In genomic region chr2:26411419-26411818, GRCh38 we compare ENCODE assay signal across 1 cellular context.
A peak's percentile ranks its signal among the peaks of the same experiment; 100 is the strongest.
TF ChIP-seq lines count a peak whose summit lies in the region.

No MANE protein-coding gene starts in this region.

TF ChIP-seq in K562, 482 proteins besides CTCF, POLR2A, EP300 and RAD21 (continued from another document and continues in another):
- 0 out of 2 replicates have a peak, but pooled peaks have one; percentile 4 for TF ChIP-seq JUND (IDR thresholded peaks at IDR 0.05; ENCODE audit: borderline replicate concordance, low read depth, low read length)
- no peak for TF ChIP-seq JUND (tag; IDR thresholded peaks at IDR 0.05; ENCODE audit: borderline replicate concordance, low read depth, low read length)
- TF ChIP-seq THRAP3 (IDR thresholded peaks at IDR 0.05; ENCODE audit: borderline replicate concordance), result no peak
- TF ChIP-seq KLF13 (tag; IDR thresholded peaks at IDR 0.05; ENCODE audit: borderline replicate concordance, low read depth), result no peak
- no peak for TF ChIP-seq ZNF133 (CRISPR knock-in tag; IDR thresholded peaks at IDR 0.05)
- TF ChIP-seq NBN (IDR thresholded peaks at IDR 0.05; ENCODE audit: low read depth), result peak; percentile 13; the same call in 1 of the 2 replicates
- peak; percentile 3; the same call in 1 of the 2 replicates for TF ChIP-seq NCOR1 (IDR thresholded peaks at IDR 0.05)
- TF ChIP-seq CREM (IDR thresholded peaks at IDR 0.05; ENCODE audit: low read depth), result 0 out of 2 replicates have a peak, but pooled peaks have one; percentile 6
- no peak for TF ChIP-seq RFX5 (IDR thresholded peaks at IDR 0.05; ENCODE audit: low read depth, low read length)
- peak; percentile 56 for TF ChIP-seq ZNF384 (IDR thresholded peaks at IDR 0.05; ENCODE audit: low read depth, low read length)
- peak; percentile 12; the same call in 1 of the 2 replicates for TF ChIP-seq ZNF175 (CRISPR knock-in tag; IDR thresholded peaks at IDR 0.05; ENCODE audit: low read depth)
- no peak for TF ChIP-seq ELF4 (CRISPR knock-in tag; IDR thresholded peaks at IDR 0.05)
- no peak for TF ChIP-seq SRF (CRISPR knock-in tag; IDR thresholded peaks at IDR 0.05)
- no peak for TF ChIP-seq MTF1 (CRISPR knock-in tag; IDR thresholded peaks at IDR 0.05; ENCODE audit: borderline replicate concordance)
- no peak for TF ChIP-seq ZNF232 (CRISPR knock-in tag; IDR thresholded peaks at IDR 0.05)
- no peak for TF ChIP-seq ZNF184 (CRISPR knock-in tag; IDR thresholded peaks at IDR 0.05)
- TF ChIP-seq EHMT2 (IDR thresholded peaks at IDR 0.05), result peak; percentile 30; the same call in 1 of the 2 replicates
- 0 out of 2 replicates have a peak, but pooled peaks have one; percentile 14 for TF ChIP-seq GATAD2A (IDR thresholded peaks at IDR 0.05)
- TF ChIP-seq MAFG (tag; conservative IDR thresholded peaks at IDR 0.05), result peak; percentile 97
- no peak for TF ChIP-seq HMGN3 (IDR thresholded peaks at IDR 0.05; ENCODE audit: borderline replicate concordance, extremely low read depth, insufficient read length, low read depth, low read length)
- TF ChIP-seq SMAD4 (CRISPR knock-in tag; conservative IDR thresholded peaks at IDR 0.05), result peak; percentile 57
- no peak for TF ChIP-seq FOXJ2 (tag; IDR thresholded peaks at IDR 0.05)
- no peak for TF ChIP-seq SNIP1 (IDR thresholded peaks at IDR 0.05; ENCODE audit: low read depth)
- no peak for TF ChIP-seq POLR2AphosphoS5 (IDR thresholded peaks at IDR 0.05; ENCODE audit: control insufficient read depth, insufficient read depth, low read depth, low read length)
- TF ChIP-seq ZFP36 (IDR thresholded peaks at IDR 0.05; ENCODE audit: low read depth, low read length, partially characterized antibody), result no peak
- no peak for TF ChIP-seq MITF (IDR thresholded peaks at IDR 0.05)
- no peak for TF ChIP-seq ETS2 (tag; IDR thresholded peaks at IDR 0.05; ENCODE audit: borderline replicate concordance, poor library complexity, severe bottlenecking)
- TF ChIP-seq BRD9 (IDR thresholded peaks at IDR 0.05; ENCODE audit: low read depth, partially characterized antibody), result peak; percentile 17
- TF ChIP-seq HOXB6 (CRISPR knock-in tag; IDR thresholded peaks at IDR 0.05; ENCODE audit: borderline replicate concordance), result no peak
- peak; percentile 42; the same call in 1 of the 2 replicates for TF ChIP-seq ZNF311 (CRISPR knock-in tag; IDR thresholded peaks at IDR 0.05)
- peak; percentile 94 for TF ChIP-seq MAFF (IDR thresholded peaks at IDR 0.05; ENCODE audit: low read length)
- TF ChIP-seq KDM2B (CRISPR knock-in tag; IDR thresholded peaks at IDR 0.05), result no peak
- no peak for TF ChIP-seq SLC30A9 (CRISPR knock-in tag; IDR thresholded peaks at IDR 0.05)
- TF ChIP-seq, protein P1, sequence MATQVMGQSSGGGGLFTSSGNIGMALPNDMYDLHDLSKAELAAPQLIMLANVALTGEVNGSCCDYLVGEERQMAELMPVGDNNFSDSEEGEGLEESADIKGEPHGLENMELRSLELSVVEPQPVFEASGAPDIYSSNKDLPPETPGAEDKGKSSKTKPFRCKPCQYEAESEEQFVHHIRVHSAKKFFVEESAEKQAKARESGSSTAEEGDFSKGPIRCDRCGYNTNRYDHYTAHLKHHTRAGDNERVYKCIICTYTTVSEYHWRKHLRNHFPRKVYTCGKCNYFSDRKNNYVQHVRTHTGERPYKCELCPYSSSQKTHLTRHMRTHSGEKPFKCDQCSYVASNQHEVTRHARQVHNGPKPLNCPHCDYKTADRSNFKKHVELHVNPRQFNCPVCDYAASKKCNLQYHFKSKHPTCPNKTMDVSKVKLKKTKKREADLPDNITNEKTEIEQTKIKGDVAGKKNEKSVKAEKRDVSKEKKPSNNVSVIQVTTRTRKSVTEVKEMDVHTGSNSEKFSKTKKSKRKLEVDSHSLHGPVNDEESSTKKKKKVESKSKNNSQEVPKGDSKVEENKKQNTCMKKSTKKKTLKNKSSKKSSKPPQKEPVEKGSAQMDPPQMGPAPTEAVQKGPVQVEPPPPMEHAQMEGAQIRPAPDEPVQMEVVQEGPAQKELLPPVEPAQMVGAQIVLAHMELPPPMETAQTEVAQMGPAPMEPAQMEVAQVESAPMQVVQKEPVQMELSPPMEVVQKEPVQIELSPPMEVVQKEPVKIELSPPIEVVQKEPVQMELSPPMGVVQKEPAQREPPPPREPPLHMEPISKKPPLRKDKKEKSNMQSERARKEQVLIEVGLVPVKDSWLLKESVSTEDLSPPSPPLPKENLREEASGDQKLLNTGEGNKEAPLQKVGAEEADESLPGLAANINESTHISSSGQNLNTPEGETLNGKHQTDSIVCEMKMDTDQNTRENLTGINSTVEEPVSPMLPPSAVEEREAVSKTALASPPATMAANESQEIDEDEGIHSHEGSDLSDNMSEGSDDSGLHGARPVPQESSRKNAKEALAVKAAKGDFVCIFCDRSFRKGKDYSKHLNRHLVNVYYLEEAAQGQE (CRISPR knock-in tag; IDR thresholded peaks at IDR 0.05; ENCODE audit: low read depth), result no peak
- TF ChIP-seq SIRT6 (IDR thresholded peaks at IDR 0.05; ENCODE audit: low read depth, low read length), result no peak
- no peak for TF ChIP-seq ZSCAN29 (IDR thresholded peaks at IDR 0.05)
- TF ChIP-seq ARID3B (CRISPR knock-in tag; IDR thresholded peaks at IDR 0.05; ENCODE audit: borderline replicate concordance), result no peak
- TF ChIP-seq ERF (CRISPR knock-in tag; IDR thresholded peaks at IDR 0.05), result no peak
- no peak for TF ChIP-seq MED1 (CRISPR knock-in tag; IDR thresholded peaks at IDR 0.05; ENCODE audit: borderline replicate concordance)
- TF ChIP-seq, protein P2, sequence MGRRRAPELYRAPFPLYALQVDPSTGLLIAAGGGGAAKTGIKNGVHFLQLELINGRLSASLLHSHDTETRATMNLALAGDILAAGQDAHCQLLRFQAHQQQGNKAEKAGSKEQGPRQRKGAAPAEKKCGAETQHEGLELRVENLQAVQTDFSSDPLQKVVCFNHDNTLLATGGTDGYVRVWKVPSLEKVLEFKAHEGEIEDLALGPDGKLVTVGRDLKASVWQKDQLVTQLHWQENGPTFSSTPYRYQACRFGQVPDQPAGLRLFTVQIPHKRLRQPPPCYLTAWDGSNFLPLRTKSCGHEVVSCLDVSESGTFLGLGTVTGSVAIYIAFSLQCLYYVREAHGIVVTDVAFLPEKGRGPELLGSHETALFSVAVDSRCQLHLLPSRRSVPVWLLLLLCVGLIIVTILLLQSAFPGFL (CRISPR knock-in tag; IDR thresholded peaks at IDR 0.05), result no peak
- no peak for TF ChIP-seq IFI16 (CRISPR knock-in tag; IDR thresholded peaks at IDR 0.05)
- 0 out of 2 replicates have a peak, but pooled peaks have one; percentile 25 for TF ChIP-seq ZBTB2 (IDR thresholded peaks at IDR 0.05)
- TF ChIP-seq L3MBTL2 (IDR thresholded peaks at IDR 0.05), result peak; percentile 78
- TF ChIP-seq HES1 (IDR thresholded peaks at IDR 0.05; ENCODE audit: low read depth), result no peak
- TF ChIP-seq SUPT5H (IDR thresholded peaks at IDR 0.05), result no peak
- 0 out of 2 replicates have a peak, but pooled peaks have one; percentile 27 for TF ChIP-seq ZNF75A (CRISPR knock-in tag; IDR thresholded peaks at IDR 0.05)
- TF ChIP-seq FOSL1 (tag; conservative IDR thresholded peaks at IDR 0.05), result no peak
- peak; percentile 44 for TF ChIP-seq CXXC5 (CRISPR knock-in tag; IDR thresholded peaks at IDR 0.05)
- peak; percentile 88 for TF ChIP-seq NFE2 (IDR thresholded peaks at IDR 0.05; ENCODE audit: low read depth)
- TF ChIP-seq, protein P3, sequence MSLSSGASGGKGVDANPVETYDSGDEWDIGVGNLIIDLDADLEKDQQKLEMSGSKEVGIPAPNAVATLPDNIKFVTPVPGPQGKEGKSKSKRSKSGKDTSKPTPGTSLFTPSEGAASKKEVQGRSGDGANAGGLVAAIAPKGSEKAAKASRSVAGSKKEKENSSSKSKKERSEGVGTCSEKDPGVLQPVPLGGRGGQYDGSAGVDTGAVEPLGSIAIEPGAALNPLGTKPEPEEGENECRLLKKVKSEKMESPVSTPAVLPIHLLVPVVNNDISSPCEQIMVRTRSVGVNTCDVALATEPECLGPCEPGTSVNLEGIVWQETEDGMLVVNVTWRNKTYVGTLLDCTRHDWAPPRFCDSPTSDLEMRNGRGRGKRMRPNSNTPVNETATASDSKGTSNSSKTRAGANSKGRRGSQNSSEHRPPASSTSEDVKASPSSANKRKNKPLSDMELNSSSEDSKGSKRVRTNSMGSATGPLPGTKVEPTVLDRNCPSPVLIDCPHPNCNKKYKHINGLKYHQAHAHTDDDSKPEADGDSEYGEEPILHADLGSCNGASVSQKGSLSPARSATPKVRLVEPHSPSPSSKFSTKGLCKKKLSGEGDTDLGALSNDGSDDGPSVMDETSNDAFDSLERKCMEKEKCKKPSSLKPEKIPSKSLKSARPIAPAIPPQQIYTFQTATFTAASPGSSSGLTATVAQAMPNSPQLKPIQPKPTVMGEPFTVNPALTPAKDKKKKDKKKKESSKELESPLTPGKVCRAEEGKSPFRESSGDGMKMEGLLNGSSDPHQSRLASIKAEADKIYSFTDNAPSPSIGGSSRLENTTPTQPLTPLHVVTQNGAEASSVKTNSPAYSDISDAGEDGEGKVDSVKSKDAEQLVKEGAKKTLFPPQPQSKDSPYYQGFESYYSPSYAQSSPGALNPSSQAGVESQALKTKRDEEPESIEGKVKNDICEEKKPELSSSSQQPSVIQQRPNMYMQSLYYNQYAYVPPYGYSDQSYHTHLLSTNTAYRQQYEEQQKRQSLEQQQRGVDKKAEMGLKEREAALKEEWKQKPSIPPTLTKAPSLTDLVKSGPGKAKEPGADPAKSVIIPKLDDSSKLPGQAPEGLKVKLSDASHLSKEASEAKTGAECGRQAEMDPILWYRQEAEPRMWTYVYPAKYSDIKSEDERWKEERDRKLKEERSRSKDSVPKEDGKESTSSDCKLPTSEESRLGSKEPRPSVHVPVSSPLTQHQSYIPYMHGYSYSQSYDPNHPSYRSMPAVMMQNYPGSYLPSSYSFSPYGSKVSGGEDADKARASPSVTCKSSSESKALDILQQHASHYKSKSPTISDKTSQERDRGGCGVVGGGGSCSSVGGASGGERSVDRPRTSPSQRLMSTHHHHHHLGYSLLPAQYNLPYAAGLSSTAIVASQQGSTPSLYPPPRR (CRISPR knock-in tag; IDR thresholded peaks at IDR 0.05; ENCODE audit: borderline replicate concordance), result no peak
- TF ChIP-seq NFXL1 (CRISPR knock-in tag; IDR thresholded peaks at IDR 0.05), result peak; percentile 81; the same call in 1 of the 2 replicates
- TF ChIP-seq ZNF592 (IDR thresholded peaks at IDR 0.05), result peak; percentile 97
